In genomic region chr10:126430512-126430911, GRCh38 we compare ENCODE assay signal across 22 cellular contexts. TPM values are rescaled to one million over a fixed set of nuclear protein-coding genes. Genes with fewer than 3 reads are reported as not detected.
"Had no signal": no experiment of that assay in that cellular context is flagged by ENCODE, and none has a peak within 500 bp of the region (broad histone marks: within the 10 kb centered on the region; RNA-seq: fewer than 3 reads in every experiment).

No MANE protein-coding gene starts in this region.

- H3K4me3 Mint-ChIP-seq: activated CD4-positive, alpha-beta T cell treated with anti-CD3 and anti-CD28 coated beads, Interleukin-2, amount 10 ng/mL, durations not matched to agents 7 days and 5 days; activated CD8-positive, alpha-beta memory T cell treated with anti-CD3 and anti-CD28 coated beads, Interleukin-2, amount 10 ng/mL, durations not matched to agents 7 days and 5 days; activated CD8-positive, alpha-beta T cell treated with anti-CD3 and anti-CD28 coated beads for 36 hours; activated naive CD8-positive, alpha-beta T cell treated with anti-CD3 and anti-CD28 coated beads, Interleukin-2, amount 50 U/mL, for 24 hours; activated T-helper 1 cell treated with anti-CD3 and anti-CD28 coated beads, Interleukin-12 subunit alpha, Interleukin-12 subunit beta, Interleukin-2, Interleukin-4 antibody, amounts not matched to agents 30 ng/mL and 10 ng/mL and 1 ng/mL, durations not matched to agents 14 hours and 24 hours and 36 hours; memory B cell; natural killer cell treated with Interleukin-12 subunit alpha and Interleukin-12 subunit beta and Interleukin-15 and Interleukin-18, amount 100 ng/mL, for 72 hours; stimulated activated naive CD8-positive, alpha-beta T cell treated with anti-CD3 and anti-CD28 coated beads, Interleukin-15, Interleukin-2, amounts not matched to agents 100 ng/mL and 50 ng/mL, for 24 hours had no signal

- H3K36me3 Mint-ChIP-seq: activated CD8-positive, alpha-beta memory T cell treated with anti-CD3 and anti-CD28 coated beads, Interleukin-2, amount 10 ng/mL, durations not matched to agents 7 days and 5 days; memory B cell; natural killer cell treated with Interleukin-12 subunit alpha and Interleukin-12 subunit beta and Interleukin-15 and Interleukin-18, amount 100 ng/mL, for 72 hours had no signal

- H3K27ac ChIP-seq: coronary artery, epithelial cell of prostate, heart right ventricle, ovary, prostate gland, spleen, thyroid gland, upper lobe of right lung had no signal

- H3K27me3 ChIP-seq: ovary, thyroid gland had no signal

- H3K9me3 ChIP-seq: heart right ventricle, ovary, prostate gland, thyroid gland, upper lobe of right lung had no signal

- H3K27ac Mint-ChIP-seq: activated CD4-positive, alpha-beta T cell treated with anti-CD3 and anti-CD28 coated beads, Interleukin-2, amount 10 ng/mL, durations not matched to agents 7 days and 5 days; activated CD8-positive, alpha-beta memory T cell treated with anti-CD3 and anti-CD28 coated beads, Interleukin-2, amount 10 ng/mL, durations not matched to agents 7 days and 5 days; activated CD8-positive, alpha-beta T cell treated with anti-CD3 and anti-CD28 coated beads for 36 hours; activated naive CD8-positive, alpha-beta T cell treated with anti-CD3 and anti-CD28 coated beads, Interleukin-2, amount 50 U/mL, for 24 hours; activated T-helper 1 cell treated with anti-CD3 and anti-CD28 coated beads, Interleukin-12 subunit alpha, Interleukin-12 subunit beta, Interleukin-2, Interleukin-4 antibody, amounts not matched to agents 30 ng/mL and 10 ng/mL and 1 ng/mL, durations not matched to agents 14 hours and 24 hours and 36 hours; memory B cell; natural killer cell treated with Interleukin-12 subunit alpha and Interleukin-12 subunit beta and Interleukin-15 and Interleukin-18, amount 100 ng/mL, for 72 hours; stimulated activated naive CD8-positive, alpha-beta T cell treated with anti-CD3 and anti-CD28 coated beads, Interleukin-15, Interleukin-2, amounts not matched to agents 100 ng/mL and 50 ng/mL, for 24 hours had no signal

- H3K9me3 Mint-ChIP-seq: activated CD4-positive, alpha-beta T cell treated with anti-CD3 and anti-CD28 coated beads, Interleukin-2, amount 10 ng/mL, durations not matched to agents 7 days and 5 days; natural killer cell treated with Interleukin-12 subunit alpha and Interleukin-12 subunit beta and Interleukin-15 and Interleukin-18, amount 100 ng/mL, for 72 hours had no signal

- H3K4me3 ChIP-seq: coronary artery, heart right ventricle, ovary, prostate gland, spleen, thyroid gland, upper lobe of right lung had no signal

- H3K27me3 Mint-ChIP-seq: activated CD4-positive, alpha-beta T cell treated with anti-CD3 and anti-CD28 coated beads, Interleukin-2, amount 10 ng/mL, durations not matched to agents 7 days and 5 days; activated CD8-positive, alpha-beta memory T cell treated with anti-CD3 and anti-CD28 coated beads, Interleukin-2, amount 10 ng/mL, durations not matched to agents 7 days and 5 days; activated CD8-positive, alpha-beta T cell treated with anti-CD3 and anti-CD28 coated beads for 36 hours; activated naive CD8-positive, alpha-beta T cell treated with anti-CD3 and anti-CD28 coated beads, Interleukin-2, amount 50 U/mL, for 24 hours; memory B cell; stimulated activated naive CD8-positive, alpha-beta T cell treated with anti-CD3 and anti-CD28 coated beads, Interleukin-15, Interleukin-2, amounts not matched to agents 100 ng/mL and 50 ng/mL, for 24 hours had no signal

- H3K4me1 ChIP-seq: prostate gland, thyroid gland, upper lobe of right lung had no signal

- DNase-seq: activated CD4-positive, alpha-beta T cell treated with anti-CD3 and anti-CD28 coated beads, Interleukin-2, amount 10 ng/mL, durations not matched to agents 7 days and 5 days; activated CD8-positive, alpha-beta memory T cell treated with anti-CD3 and anti-CD28 coated beads, Interleukin-2, amount 10 ng/mL, durations not matched to agents 7 days and 5 days; activated CD8-positive, alpha-beta T cell treated with anti-CD3 and anti-CD28 coated beads for 36 hours; activated gamma-delta T cell; activated naive CD4-positive, alpha-beta T cell treated with anti-CD3 and anti-CD28 coated beads, Interleukin-2, amount 50 U/mL, for 16 hours; activated naive CD8-positive, alpha-beta T cell treated with anti-CD3 and anti-CD28 coated beads, Interleukin-2, amount 50 U/mL, for 24 hours; activated T-cell treated with anti-CD3 and anti-CD28 coated beads for 4 hours; cerebellar nuclear complex; heart right ventricle; left colon; ovary; spleen; stimulated activated CD4-positive, alpha-beta T cell treated with anti-CD3 and anti-CD28 coated beads, Interleukin-4, amount 100 ng/mL, for 1 hour; thyroid gland; upper lobe of right lung had no signal

- ATAC-seq: activated CD8-positive, alpha-beta memory T cell treated with anti-CD3 and anti-CD28 coated beads, Interleukin-2, amount 10 ng/mL, durations not matched to agents 7 days and 5 days; activated CD8-positive, alpha-beta T cell treated with anti-CD3 and anti-CD28 coated beads for 36 hours; activated naive CD8-positive, alpha-beta T cell treated with anti-CD3 and anti-CD28 coated beads, Interleukin-2, amount 50 U/mL, for 24 hours; heart right ventricle; left colon; natural killer cell treated with Interleukin-12 subunit alpha and Interleukin-12 subunit beta and Interleukin-15 and Interleukin-18, amount 100 ng/mL, for 72 hours; upper lobe of right lung had no signal

- H3K4me1 Mint-ChIP-seq: activated CD4-positive, alpha-beta T cell treated with anti-CD3 and anti-CD28 coated beads, Interleukin-2, amount 10 ng/mL, durations not matched to agents 7 days and 5 days; activated CD8-positive, alpha-beta memory T cell treated with anti-CD3 and anti-CD28 coated beads, Interleukin-2, amount 10 ng/mL, durations not matched to agents 7 days and 5 days; activated naive CD8-positive, alpha-beta T cell treated with anti-CD3 and anti-CD28 coated beads, Interleukin-2, amount 50 U/mL, for 24 hours; memory B cell had no signal

- H3K36me3 ChIP-seq: heart right ventricle, ovary, prostate gland, spleen, thyroid gland, upper lobe of right lung had no signal

RNA-seq across cellular contexts. Expression of gene ADAM12, which starts 42.2 kb away (rescaled TPM):
- total RNA-seq: activated T-helper 1 cell treated with anti-CD3 and anti-CD28 coated beads, Interleukin-12 subunit alpha, Interleukin-12 subunit beta, Interleukin-2, Interleukin-4 antibody, amounts not matched to agents 30 ng/mL and 10 ng/mL and 1 ng/mL, durations not matched to agents 14 hours and 24 hours and 36 hours had no signal
